ENCODE assay signal across 10 cellular contexts in the genomic region with DNA sequence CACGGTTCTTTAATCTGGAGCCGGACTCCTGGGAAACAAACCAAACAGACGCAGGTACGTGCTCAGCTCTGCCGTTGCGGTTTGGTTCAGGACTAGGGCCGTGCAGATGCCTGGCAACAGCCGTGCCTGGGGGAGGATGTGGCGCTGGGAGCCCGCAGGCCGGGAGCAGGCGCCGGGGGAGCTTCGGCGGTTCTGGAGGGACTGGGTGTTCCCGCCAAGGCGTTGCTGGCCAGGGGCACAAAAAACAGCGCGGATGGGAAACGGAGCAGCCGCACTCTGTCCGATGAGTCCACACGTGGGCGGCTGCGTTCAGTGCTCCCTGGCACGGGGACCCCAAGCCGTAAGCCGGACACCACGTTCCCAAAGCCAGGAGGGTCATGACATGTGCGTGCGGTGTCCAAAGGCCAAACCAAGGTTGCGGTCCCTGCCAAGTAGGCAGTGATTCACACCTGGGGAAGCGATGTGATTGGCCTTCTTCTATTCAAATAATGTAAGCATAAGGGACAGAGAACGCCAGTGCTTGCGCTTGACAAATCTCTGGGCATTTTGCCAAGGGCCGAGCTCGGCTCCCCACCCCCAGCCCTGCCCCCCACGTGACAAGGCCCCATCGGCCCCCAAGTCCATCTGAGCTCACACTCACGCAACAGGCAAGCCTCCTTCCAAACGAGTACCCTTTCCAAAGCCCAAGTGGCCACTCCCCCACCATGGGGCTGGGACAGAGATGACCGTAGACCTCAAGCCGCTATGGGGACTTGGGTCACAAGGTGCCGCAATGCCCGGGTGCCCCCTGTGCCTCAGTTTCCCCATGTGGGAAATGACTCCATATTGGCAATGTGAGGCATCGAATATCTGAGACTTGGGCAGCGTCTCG. TPM values are rescaled to one million over a fixed set of nuclear protein-coding genes. Genes with fewer than 3 reads are reported as not detected.
A peak's percentile ranks its signal among the peaks of the same experiment; 100 is the strongest.
DNase-seq lines count a peak whose midpoint lies in the region; ATAC-seq and TF ChIP-seq lines count a peak whose summit lies in the region.
"Had no signal": no experiment of that assay in that cellular context is flagged by ENCODE, and none has a peak within 500 bp of the region (broad histone marks: within the 10 kb centered on the region; RNA-seq: fewer than 3 reads in every experiment).

No MANE protein-coding gene starts in this region.

- DNase-seq in DMS153 (lab: John Stamatoyannopoulos, UW), result peak; percentile 70
- peak; percentile 30 for DNase-seq in NCI-H1092 (lab: John Stamatoyannopoulos, UW)
- DNase-seq in mammary epithelial cell, result peak; percentile 72
- peak; percentile 83 for DNase-seq in osteocyte (ENCODE audit: extremely low spot score, unreplicated experiment)
- no peak for DNase-seq in stimulated activated CD4-positive, alpha-beta T cell treated with anti-CD3 and anti-CD28 coated beads, Interleukin-12 subunit alpha, Interleukin-12 subunit beta, amount 100 ng/mL, for 4 hours
- no peak for DNase-seq in AML-193 (lab: John Stamatoyannopoulos, UW)
- no peak for DNase-seq in activated CD4-positive, CD25-positive, alpha-beta regulatory T cell (lab: John Stamatoyannopoulos, UW)

- WGBS in mammary epithelial cell (ENCODE audit: low coverage, missing lambda C conversion rate), result 20% methylated on average over 28 of the region's 48 CpGs

- H3K9ac ChIP-seq in mammary epithelial cell (ENCODE audit: insufficient read depth, low read length), result no peak overlapping the region

- no peak overlapping the region for H3K4me3 Mint-ChIP-seq in osteocyte (ENCODE audit: unreplicated experiment)
- H3K4me3 Mint-ChIP-seq: brain had no signal

- H3K79me2 ChIP-seq in mammary epithelial cell (ENCODE audit: insufficient read depth, low read length), result no peaks in the 10 kb centered on the region

- in situ Hi-C loops in mammary epithelial cell (cut with MboI; ENCODE audit: low sequenced_read_pairs in 2 of 2), result no loop called here

- ATAC-seq in HG03095 (IDR thresholded peaks at IDR 0.05; ENCODE audit: unreplicated experiment), result no peak

- no peak overlapping the region for H3K27ac ChIP-seq in mammary epithelial cell (ENCODE audit: insufficient read depth, low read depth, low read length)

- TF ChIP-seq CTCF in mammary epithelial cell (conservative IDR thresholded peaks at IDR 0.05 in 1 of 2, IDR thresholded peaks at IDR 0.05 in 1 of 2; ENCODE audit: extremely low read depth in 1 of 2, insufficient read depth in 1 of 2, low read depth in 1 of 2, low read length in 2 of 2) (no peak), osteocyte (IDR thresholded peaks at IDR 0.05) (no peak)

- intact Hi-C loops in mammary epithelial cell (cut with micrococcal nuclease), result no loop called here

- peak overlapping the region; percentile 12 for H2AFZ ChIP-seq in mammary epithelial cell (ENCODE audit: low read depth, low read length)

- no peaks in the 10 kb centered on the region for H3K36me3 ChIP-seq in mammary epithelial cell (ENCODE audit: insufficient read depth, low read length)

- no TSS peak for BruUV-seq in mammary epithelial cell (replicated peaks; lab: Mats Ljungman, UMichigan)

- dilution Hi-C loops in mammary epithelial cell (cut with HindIII; ENCODE audit: low sequenced_read_pairs), result no loop called here

- no peak overlapping the region for H3K27ac Mint-ChIP-seq in osteocyte (ENCODE audit: unreplicated experiment)

- peak overlapping the region; percentile 68 for H3K4me2 ChIP-seq in mammary epithelial cell (ENCODE audit: insufficient read depth, low read depth, low read length)

- peaks cover 33% of the 10 kb centered on the region for H3K4me1 Mint-ChIP-seq in osteocyte (ENCODE audit: unreplicated experiment)

- H4K20me1 ChIP-seq in mammary epithelial cell (ENCODE audit: insufficient read depth, low read length), result no peaks in the 10 kb centered on the region

- H3K4me1 ChIP-seq in mammary epithelial cell (ENCODE audit: insufficient read depth, low read length), result peaks cover 31% of the 10 kb centered on the region

- no peaks in the 10 kb centered on the region for H3K9me3 ChIP-seq in mammary epithelial cell (replicated peaks; ENCODE audit: insufficient read depth, low read length)

- peaks cover 10% of the 10 kb centered on the region for H3K27me3 ChIP-seq in mammary epithelial cell (ENCODE audit: insufficient read depth, low read length)

- H3K4me3 ChIP-seq in mammary epithelial cell (replicated peaks in 1 of 3; ENCODE audit: insufficient read depth in 1 of 3, low read depth in 2 of 3, low read length in 3 of 3), result peak overlapping the region in 1 of 3 experiments; percentile 7

- H3K9me3 Mint-ChIP-seq in osteocyte (ENCODE audit: unreplicated experiment), result no peaks in the 10 kb centered on the region

- CTCF ChIA-PET in mammary epithelial cell (lab: Charles Lee; ENCODE audit: low non-redundant PET), result no interaction called here

- peaks cover 44% of the 10 kb centered on the region for H3K27me3 Mint-ChIP-seq in osteocyte (ENCODE audit: unreplicated experiment)
- H3K27me3 Mint-ChIP-seq: brain had no signal

- H3K36me3 Mint-ChIP-seq in osteocyte (ENCODE audit: unreplicated experiment), result no peaks in the 10 kb centered on the region
- H3K36me3 Mint-ChIP-seq: brain had no signal

RNA-seq across cellular contexts. Expression of gene NKD2, which starts 49.7 kb away (rescaled TPM):
- total RNA-seq in mammary epithelial cell (under 1 TPM in 1 of 2 donors, not detected in 1; 0.14 TPM), osteocyte (not detected in 2 replicates)
- polyA plus RNA-seq in mammary epithelial cell, result 0.02 TPM
- polyA minus RNA-seq in mammary epithelial cell, result not detected
- polyA plus RNA-seq: keratinocyte had no signal

Comparison
In these comparisons a context has a peak if more than half of its experiments do, and no peak if none do; other contexts are left out.
1. DNase-seq: peak in DMS153 (single experiment), NCI-H1092 (single experiment), mammary epithelial cell (single experiment) and osteocyte (single experiment); none in stimulated activated CD4-positive, alpha-beta T cell treated with anti-CD3 and anti-CD28 coated beads, Interleukin-12 subunit alpha, Interleukin-12 subunit beta, amount 100 ng/mL, for 4 hours (single experiment), AML-193 (0 of 2) and activated CD4-positive, CD25-positive, alpha-beta regulatory T cell (0 of 4).